8 cellular contexts compared by ENCODE assay signal in genomic region chr6:25991785-25992412, GRCh38. TPM values are rescaled to one million over a fixed set of nuclear protein-coding genes. Genes with fewer than 3 reads are reported as not detected.
DNase-seq lines count a peak whose midpoint lies in the region; ATAC-seq and TF ChIP-seq lines count a peak whose summit lies in the region.

No MANE protein-coding gene starts in this region.

- POLR2A ChIA-PET in AG04450 (lab: Yijun Ruan, JAX) = interaction anchor here (0.7 to 2.9 kb wide), 10 partner anchors 8 to 1818 kb away, joined by 3 to 29 read pairs (median 6); a partner anchor contains a TSS

- CTCF ChIA-PET in AG04450 (lab: Charles Lee) = interaction anchor here (0.6 to 5.0 kb wide), 31 partner anchors 11 to 1904 kb away, joined by 3 to 178 read pairs (median 5); partner anchors contain the start of gene TRIM38

- H3K4me3 ChIP-seq in AG04450 (ENCODE audit: low read depth, low read length) (peak overlapping the region; percentile 53), dorsolateral prefrontal cortex (peak overlapping the region; percentile 43 to 92 (median 68)), liver (ENCODE audit: low read depth in 1 of 3, low read length in 3 of 3) (peak overlapping the region; percentile 37 to 72 (median 38))

- H3K36me3 ChIP-seq in liver (ENCODE audit: control insufficient read depth in 4 of 4, insufficient read depth in 3 of 4, low read depth in 1 of 4, low read length in 3 of 4) = peaks cover 0 to 4% (median 0%) of the 10 kb centered on the region in 4 donors

- ATAC-seq in GM18907 (IDR thresholded peaks at IDR 0.05; ENCODE audit: unreplicated experiment) = peak; percentile 55
- peak; percentile 48 for ATAC-seq in HG03108 (IDR thresholded peaks at IDR 0.05; ENCODE audit: unreplicated experiment)

- 3% methylated on average over 30 of the region's 30 CpGs for WGBS in liver

- H3K27me3 ChIP-seq in AG04450 (ENCODE audit: control insufficient read depth, insufficient read depth, low read length) (no peaks in the 10 kb centered on the region), dorsolateral prefrontal cortex (no peaks in the 10 kb centered on the region), liver (ENCODE audit: control insufficient read depth in 4 of 4, insufficient read depth in 4 of 4, low read length in 3 of 4) (no peaks in the 10 kb centered on the region)

- H3K9me3 ChIP-seq in AG04450 (ENCODE audit: control insufficient read depth, insufficient read depth, low read length) = no peaks in the 10 kb centered on the region
- H3K9me3 ChIP-seq in liver (ENCODE audit: control insufficient read depth in 4 of 4, low read length in 3 of 4) = no peaks in the 10 kb centered on the region

- intact Hi-C loops in dorsolateral prefrontal cortex (cut with DNase I) = loop anchor here in 1 of 2 donors (5.0 kb wide), 1 partner anchor 270 kb away; no protein-coding TSS in a partner anchor

- TF ChIP-seq CTCF in AG04450 (IDR thresholded peaks at IDR 0.05; ENCODE audit: low read depth, low read length) = no peak
- no peak for TF ChIP-seq CTCF in dorsolateral prefrontal cortex (IDR thresholded peaks at IDR 0.05 in 54 of 56, conservative IDR thresholded peaks at IDR 0.05 in 2 of 56; ENCODE audit: low read depth in 1 of 56, partially characterized antibody in 56 of 56)
- TF ChIP-seq CTCF in liver (IDR thresholded peaks at IDR 0.05; ENCODE audit: low read depth, low read length, missing input control) = no peak

- H3K9ac ChIP-seq in liver (ENCODE audit: low read depth in 1 of 2, low read length in 2 of 2) = peak overlapping the region; percentile 24 to 86

- no peak for TF ChIP-seq RAD21 in liver (IDR thresholded peaks at IDR 0.05)

- H3K27ac ChIP-seq in AG04450 (ENCODE audit: low read depth, low read length) (peak overlapping the region; percentile 83), dorsolateral prefrontal cortex (peak overlapping the region; percentile 11 to 96 (median 86)), liver (ENCODE audit: low read depth in 1 of 2, low read length in 2 of 2) (peak overlapping the region; percentile 90 to 97)

- DNase-seq in AG04450 (ENCODE audit: low read depth, low spot score) (no peak), NCI-H510A treated with DMSO at 0.1 percent for 48 hours (lab: John Stamatoyannopoulos, UW) (peak; percentile 82), dorsolateral prefrontal cortex (peak; percentile 32 to 76 (median 60))
- peak; percentile 17 for DNase-seq in activated CD4-positive, alpha-beta T cell treated with anti-CD3 and anti-CD28 coated beads, Interleukin-2, amount 50 U/mL, for 1 hour
- DNase-seq in stimulated activated CD4-positive, alpha-beta T cell treated with anti-CD3 and anti-CD28 coated beads, Interleukin-2, amount 100 ng/mL, for 4 hours (ENCODE audit: low read depth) = peak; percentile 3

- H3K4me1 ChIP-seq in liver (ENCODE audit: control insufficient read depth in 4 of 4, insufficient read depth in 4 of 4, low read length in 3 of 4) = peaks cover 0 to 9% (median 3%) of the 10 kb centered on the region in 4 donors

TF ChIP-seq in liver, 16 proteins besides CTCF, POLR2A, EP300 and RAD21:
- TF ChIP-seq ZBTB33 (IDR thresholded peaks at IDR 0.05) = no peak
- peak; percentile 24 for TF ChIP-seq SP1 (IDR thresholded peaks at IDR 0.05)
- TF ChIP-seq TAF1 (conservative IDR thresholded peaks at IDR 0.05) = no peak
- TF ChIP-seq GABPA (IDR thresholded peaks at IDR 0.05 in 1 of 2, conservative IDR thresholded peaks at IDR 0.05 in 1 of 2) = no peak
- TF ChIP-seq JUND (IDR thresholded peaks at IDR 0.05) = no peak
- TF ChIP-seq YY1 (IDR thresholded peaks at IDR 0.05) = peak; percentile 81
- no peak for TF ChIP-seq REST (IDR thresholded peaks at IDR 0.05)
- no peak for TF ChIP-seq FOXA1 (IDR thresholded peaks at IDR 0.05)
- peak in 1 of 2 donors; percentile 3 for TF ChIP-seq HNF4A (conservative IDR thresholded peaks at IDR 0.05)
- TF ChIP-seq FOXA2 (IDR thresholded peaks at IDR 0.05) = no peak
- TF ChIP-seq ATF3 (IDR thresholded peaks at IDR 0.05) = no peak
- no peak for TF ChIP-seq NR2F2 (IDR thresholded peaks at IDR 0.05)
- no peak for TF ChIP-seq HNF4G (IDR thresholded peaks at IDR 0.05)
- TF ChIP-seq EGR1 (IDR thresholded peaks at IDR 0.05; ENCODE audit: low read depth in 2 of 2) = no peak
- peak in 1 of 2 donors; percentile 4 for TF ChIP-seq RXRA (IDR thresholded peaks at IDR 0.05)
- TF ChIP-seq MAX (IDR thresholded peaks at IDR 0.05) = peak; percentile 24

RNA-seq across cellular contexts. Expression of gene TRIM38, which starts 29.3 kb away (rescaled TPM):
- polyA plus RNA-seq in AG04450 (2011; rRNA removed) (8.2 and 9.1 TPM in 2 replicates), liver (1 to 10 TPM; 1.5 to 2.8 TPM)
- 10.2 and 11.4 TPM in 2 replicates for polyA minus RNA-seq in AG04450 (2011; rRNA and poly(A)+ RNA removed)
- total RNA-seq in dorsolateral prefrontal cortex (1 to 10 TPM in 117 of 120 experiments, under 1 TPM in 3; 0.68 to 4.3 (median 1.8) TPM), liver (1 to 10 TPM; 2.9 to 3.9 TPM)
